12 cellular contexts compared by ENCODE assay signal in the genomic region with DNA sequence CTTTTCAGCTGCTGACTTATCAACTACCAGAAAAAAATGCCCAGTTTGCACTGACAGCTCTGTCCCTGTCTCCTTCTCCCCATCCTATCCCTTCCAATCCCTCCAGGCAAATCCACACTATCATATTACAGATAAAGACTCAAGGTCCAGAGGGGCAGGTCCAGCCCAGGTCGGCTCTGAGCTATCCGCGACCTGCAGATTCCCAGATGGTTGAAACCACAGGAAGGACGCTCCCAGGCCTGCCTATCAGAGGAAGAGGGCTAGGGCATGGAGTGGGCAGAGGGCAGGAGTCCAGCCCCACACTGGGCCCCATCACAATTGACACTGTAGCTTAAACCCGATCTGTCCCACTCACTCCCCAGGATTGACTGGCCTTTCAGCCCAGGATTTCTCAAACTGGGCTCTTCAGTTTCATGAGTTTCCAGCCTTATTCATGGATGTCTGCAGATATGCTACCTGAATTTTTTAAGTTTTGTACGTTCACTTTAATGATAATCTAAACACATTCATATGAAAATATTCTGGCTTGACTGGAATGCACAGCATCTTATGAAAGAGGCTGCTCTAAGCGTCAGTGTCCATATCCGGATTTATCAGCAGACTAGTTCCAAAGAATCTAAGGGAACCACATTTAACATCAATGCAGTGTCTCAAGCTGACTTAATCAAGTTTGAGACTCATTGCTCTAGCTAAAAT. TPM values are rescaled to one million over a fixed set of nuclear protein-coding genes. Genes with fewer than 3 reads are reported as not detected.
DNase-seq lines count a peak whose midpoint lies in the region; ATAC-seq, FAIRE-seq and TF ChIP-seq lines count a peak whose summit lies in the region.
"Had no signal": no experiment of that assay in that cellular context is flagged by ENCODE, and none has a peak within 500 bp of the region (broad histone marks: within the 10 kb centered on the region; RNA-seq: fewer than 3 reads in every experiment).

No MANE protein-coding gene starts in this region.

- peaks cover 42% of the 10 kb centered on the region for H3K4me1 ChIP-seq in SJSA1 (replicated peaks)
- peaks cover 6 to 76% (median 47%) of the 10 kb centered on the region in 9 donors for H3K4me1 ChIP-seq in heart right ventricle
- H3K4me1 ChIP-seq in gastrocnemius medialis: peaks cover 25 to 38% of the 10 kb centered on the region in 2 donors
- H3K4me1 ChIP-seq: prostate gland had no signal

- no peaks in the 10 kb centered on the region for H3K27me3 ChIP-seq in SJSA1 (replicated peaks)
- no peaks in the 10 kb centered on the region for H3K27me3 ChIP-seq in heart right ventricle
- no peaks in the 10 kb centered on the region for H3K27me3 ChIP-seq in gastrocnemius medialis

- H3K36me3 ChIP-seq in SJSA1 (no peaks in the 10 kb centered on the region), heart right ventricle (no peaks in the 10 kb centered on the region), gastrocnemius medialis (no peaks in the 10 kb centered on the region)
- H3K36me3 ChIP-seq: prostate gland had no signal

- peak in 5 of 8 donors; percentile 23 to 55 (median 34) for ATAC-seq in heart right ventricle
- no peak for ATAC-seq in gastrocnemius medialis
- ATAC-seq in HG03378 (IDR thresholded peaks at IDR 0.05; ENCODE audit: unreplicated experiment): no peak
- ATAC-seq: HCT116 had no signal

- in situ Hi-C loops in gastrocnemius medialis (cut with MboI; ENCODE audit: low sequenced_read_pairs in 4 of 4): no loop called here

- intact Hi-C loops in heart right ventricle (cut with DNase I): no loop called here
- intact Hi-C loops in gastrocnemius medialis (cut with DNase I; ENCODE audit: low total_unique reads): no loop called here

- peak overlapping the region; percentile 73 for H3K27ac ChIP-seq in SJSA1
- peak overlapping the region; percentile 77 to 89 (median 84) for H3K27ac ChIP-seq in heart right ventricle
- H3K27ac ChIP-seq in gastrocnemius medialis: peak overlapping the region; percentile 65 to 70 (median 68)
- H3K27ac ChIP-seq: prostate gland had no signal

- WGBS in heart right ventricle, 2 donors: 46 to 60% methylated on average over 8 of the region's 8 CpGs

- DNase-seq in GM12864 (ENCODE audit: low read depth): no peak
- DNase-seq in SJSA1 (ENCODE audit: low read depth in 1 of 2, low spot score in 2 of 2): peak in 1 of 2 experiments; percentile 31
- no peak for DNase-seq in heart right ventricle
- DNase-seq in gastrocnemius medialis: peak in 1 of 2 donors; percentile 8
- DNase-seq in urothelium cell line (ENCODE audit: low spot score): no peak
- DNase-seq in DMS79 treated with DMSO at 0.1 percent for 48 hours (lab: John Stamatoyannopoulos, UW): no peak
- no peak for DNase-seq in activated T-cell treated with anti-CD3 and anti-CD28 coated beads, Interleukin-2, amount 50 U/mL, for 1 hour
- DNase-seq: NCI-H345 had no signal

- no peak for TF ChIP-seq CTCF in GM12864 (IDR thresholded peaks at IDR 0.05; ENCODE audit: low read depth, low read length, missing control alignments)
- no peak for TF ChIP-seq CTCF in heart right ventricle (IDR thresholded peaks at IDR 0.05)
- no peak for TF ChIP-seq CTCF in gastrocnemius medialis (IDR thresholded peaks at IDR 0.05 in 4 of 5, conservative IDR thresholded peaks at IDR 0.05 in 1 of 5)

- no peak for FAIRE-seq in urothelium cell line (lab: Jason Lieb, UNC)
- FAIRE-seq: colon had no signal

- no peak for TF ChIP-seq POLR2A in gastrocnemius medialis (IDR thresholded peaks at IDR 0.05)

- H3K9me3 ChIP-seq in SJSA1 (replicated peaks) (no peaks in the 10 kb centered on the region), heart right ventricle (no peaks in the 10 kb centered on the region), gastrocnemius medialis (no peaks in the 10 kb centered on the region)
- H3K9me3 ChIP-seq: prostate gland had no signal

- H3K4me3 ChIP-seq in GM12864 (ENCODE audit: low read depth, low read length) (peak overlapping the region; percentile 46), SJSA1 (no peak overlapping the region), heart right ventricle (no peak overlapping the region), gastrocnemius medialis (no peak overlapping the region)
- H3K4me3 ChIP-seq: prostate gland had no signal

RNA-seq across cellular contexts. Expression of a gene that starts 16.4 kb away (rescaled TPM):
- total RNA-seq in SJSA1 (2014; rRNA removed; shearing (Covaris generic)): 5.7 and 13.3 TPM in 2 replicates
- total RNA-seq in heart right ventricle (10 to 100 TPM; 28.1 to 48.4 (median 39.0) TPM), gastrocnemius medialis (1 to 10 TPM; 5.6 to 10.0 (median 8.0) TPM)
- 10 to 100 TPM; 16.1 to 17.1 TPM for polyA plus RNA-seq in heart right ventricle

RNA-seq across cellular contexts. Expression of a gene that starts 59.6 kb away (rescaled TPM):
- total RNA-seq in SJSA1 (2014; rRNA removed; shearing (Covaris generic)): not detected in 2 replicates
- 10 to 100 TPM in 8 of 10 donors, 1 to 10 TPM in 2; 9.5 to 37.5 (median 12.7) TPM for total RNA-seq in heart right ventricle
- polyA plus RNA-seq in heart right ventricle: 1 to 10 TPM; 7.1 to 8.2 TPM
- total RNA-seq in gastrocnemius medialis: 10 to 100 TPM; 21.8 to 52.6 (median 44.5) TPM

Comparison
In these comparisons a context has a peak if more than half of its experiments do, and no peak if none do; other contexts are left out.
1. ATAC-seq: peak in heart right ventricle (5 of 8); none in gastrocnemius medialis (0 of 2) and HG03378 (single experiment).
2. RNA of a gene that starts 59.6 kb away (total RNA-seq): 21.8 to 52.6 TPM in gastrocnemius medialis and 9.5 to 37.5 TPM in heart right ventricle; not detected in SJSA1; every median in the first group is over 10 times any median in the second.
3. Peak in every context shown above with its lines, with median percentiles within 50 percentile points of each other: H3K27ac ChIP-seq.